In genomic region chr5:74252033-74252430, GRCh38 we compare ENCODE assay signal across 1 cellular context.
TF ChIP-seq lines count a peak whose summit lies in the region.

No MANE protein-coding gene starts in this region.

TF ChIP-seq in H1, 55 proteins besides CTCF, POLR2A, EP300 and RAD21:
- TF ChIP-seq JUND (IDR thresholded peaks at IDR 0.05; ENCODE audit: low read length) (no peak), HDAC2 (IDR thresholded peaks at IDR 0.05; ENCODE audit: borderline replicate concordance in 1 of 2, low read depth in 2 of 2, low read length in 2 of 2) (no peak), SUZ12 (IDR thresholded peaks at IDR 0.05; ENCODE audit: low read length) (no peak)
TF ChIP-seq in H1: peak in this region for 0.
